8 cellular contexts compared by ENCODE assay signal in genomic region chr6:80454197-80454596, GRCh38.
DNase-seq lines count a peak whose midpoint lies in the region; ATAC-seq and TF ChIP-seq lines count a peak whose summit lies in the region.

No MANE protein-coding gene starts in this region.

- no peaks in the 10 kb centered on the region for H3K36me3 ChIP-seq in stomach

- intact Hi-C loops in stomach (cut with DNase I; ENCODE audit: low total_unique reads) = no loop called here
- intact Hi-C loops in right cardiac atrium (cut with DNase I) = no loop called here

- DNase-seq in GM03348 (ENCODE audit: low spot score) (peak; percentile 77), H4 (ENCODE audit: low spot score) (peak; percentile 39), RKO (ENCODE audit: low spot score) (peak; percentile 63), islet precursor cell (peak; percentile 53), stomach (no peak), right cardiac atrium (no peak)
- DNase-seq in stimulated activated CD4-positive, alpha-beta T cell treated with anti-CD3 and anti-CD28 coated beads, Interleukin-4, amount 100 ng/mL, for 24 hours = no peak

- TF ChIP-seq CTCF in stomach (IDR thresholded peaks at IDR 0.05) = no peak

- H3K4me1 ChIP-seq in stomach (peaks cover 0 to 18% (median 14%) of the 10 kb centered on the region in 4 donors), right cardiac atrium (ENCODE audit: control insufficient read depth, insufficient read depth, low read length) (peaks cover 2% of the 10 kb centered on the region)

- 25 to 62% (median 42%) methylated on average over 1 of the region's 1 CpG for WGBS in stomach, 5 donors
- WGBS in right cardiac atrium = 46% methylated on average over 1 of the region's 1 CpG

- TF ChIP-seq EP300 in stomach (IDR thresholded peaks at IDR 0.05) = no peak

- H3K4me3 ChIP-seq in stomach (no peak overlapping the region), right cardiac atrium (ENCODE audit: low read length) (no peak overlapping the region)

- no peak for TF ChIP-seq POLR2A in stomach (IDR thresholded peaks at IDR 0.05)

- ATAC-seq in GM21737 (IDR thresholded peaks at IDR 0.05; ENCODE audit: unreplicated experiment) (no peak), right cardiac atrium (no peak)

- H3K27me3 ChIP-seq in stomach (no peaks in the 10 kb centered on the region), right cardiac atrium (ENCODE audit: control insufficient read depth, insufficient read depth) (no peaks in the 10 kb centered on the region)

- no peak overlapping the region for H3K27ac ChIP-seq in stomach
- H3K27ac ChIP-seq in right cardiac atrium (ENCODE audit: low read length) = no peak overlapping the region

- H3K9me3 ChIP-seq in stomach (no peaks in the 10 kb centered on the region), right cardiac atrium (ENCODE audit: control insufficient read depth, low read length) (no peaks in the 10 kb centered on the region)

Comparison
In these comparisons a context has a peak if more than half of its experiments do, and no peak if none do; other contexts are left out.
1. DNase-seq: peak in GM03348 (single experiment), H4 (single experiment), RKO (single experiment) and islet precursor cell (single experiment); none in stomach (single experiment), stimulated activated CD4-positive, alpha-beta T cell treated with anti-CD3 and anti-CD28 coated beads, Interleukin-4, amount 100 ng/mL, for 24 hours (single experiment) and right cardiac atrium (0 of 3).